21 cellular contexts compared by ENCODE assay signal in the genomic region with DNA sequence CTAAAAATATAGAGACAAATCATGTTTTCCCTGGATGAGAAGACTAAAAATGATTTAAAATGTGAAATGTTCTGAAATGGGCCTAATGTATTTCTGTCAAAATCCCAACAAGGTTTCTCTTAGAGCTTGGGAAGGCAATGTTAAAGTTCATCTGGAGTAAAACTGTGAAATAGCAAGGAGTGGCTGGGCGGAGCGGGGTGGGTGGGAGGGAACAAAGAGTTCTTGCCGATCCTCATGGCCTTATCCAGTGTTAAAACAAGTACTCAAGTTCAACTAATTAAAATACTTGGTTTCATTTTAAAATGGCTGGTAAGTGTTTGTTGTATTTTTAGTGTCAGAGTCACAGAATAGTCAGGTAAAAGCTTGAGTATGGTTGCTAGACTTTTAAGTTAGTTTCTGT.
"Had no signal": no experiment of that assay in that cellular context is flagged by ENCODE, and none has a peak within 500 bp of the region (broad histone marks: within the 10 kb centered on the region; RNA-seq: fewer than 3 reads in every experiment).

No MANE protein-coding gene starts in this region.

- H3K27ac ChIP-seq: neural progenitor cell, stomach had no signal

- H3K4me3 Mint-ChIP-seq: activated CD4-positive, alpha-beta memory T cell treated with anti-CD3 and anti-CD28 coated beads, Interleukin-2, amount 10 ng/mL, durations not matched to agents 7 days and 5 days; activated CD8-positive, alpha-beta memory T cell treated with anti-CD3 and anti-CD28 coated beads, Interleukin-2, amount 10 ng/mL, durations not matched to agents 7 days and 5 days; activated naive CD8-positive, alpha-beta T cell treated with anti-CD3 and anti-CD28 coated beads for 36 hours; activated T-helper 17 cell treated with anti-CD3 and anti-CD28 coated beads, Interleukin-2, amount 50 U/mL, for 72 hours; mesothelial cell of epicardium; neural progenitor cell; stimulated activated effector memory CD8-positive, alpha-beta T cell treated with anti-CD3 and anti-CD28 coated beads, Interleukin-12 subunit alpha, Interleukin-12 subunit beta, amount 100 ng/mL, for 72 hours had no signal

- ATAC-seq: activated CD8-positive, alpha-beta memory T cell treated with anti-CD3 and anti-CD28 coated beads, Interleukin-2, amount 10 ng/mL, durations not matched to agents 7 days and 5 days; activated T-helper 17 cell treated with anti-CD3 and anti-CD28 coated beads, Interleukin-2, amount 50 U/mL, for 72 hours; esophagus mucosa; left cardiac atrium; stimulated activated effector memory CD8-positive, alpha-beta T cell treated with anti-CD3 and anti-CD28 coated beads, Interleukin-12 subunit alpha, Interleukin-12 subunit beta, amount 100 ng/mL, for 72 hours had no signal

- H3K27ac Mint-ChIP-seq: activated CD4-positive, alpha-beta memory T cell treated with anti-CD3 and anti-CD28 coated beads, Interleukin-2, amount 10 ng/mL, durations not matched to agents 7 days and 5 days; activated CD8-positive, alpha-beta memory T cell treated with anti-CD3 and anti-CD28 coated beads, Interleukin-2, amount 10 ng/mL, durations not matched to agents 7 days and 5 days; activated naive CD8-positive, alpha-beta T cell treated with anti-CD3 and anti-CD28 coated beads for 36 hours; activated T-helper 17 cell treated with anti-CD3 and anti-CD28 coated beads, Interleukin-2, amount 50 U/mL, for 72 hours; mesothelial cell of epicardium; neural progenitor cell; progenitor cell of endocrine pancreas; stimulated activated effector memory CD8-positive, alpha-beta T cell treated with anti-CD3 and anti-CD28 coated beads, Interleukin-12 subunit alpha, Interleukin-12 subunit beta, amount 100 ng/mL, for 72 hours had no signal

- H3K9me3 Mint-ChIP-seq: activated CD4-positive, alpha-beta memory T cell treated with anti-CD3 and anti-CD28 coated beads, Interleukin-2, amount 10 ng/mL, durations not matched to agents 7 days and 5 days; mesothelial cell of epicardium; neural progenitor cell; stimulated activated effector memory CD8-positive, alpha-beta T cell treated with anti-CD3 and anti-CD28 coated beads, Interleukin-12 subunit alpha, Interleukin-12 subunit beta, amount 100 ng/mL, for 72 hours had no signal

- H3K36me3 ChIP-seq: neural progenitor cell had no signal

- H3K4me3 ChIP-seq: lung, neural progenitor cell, stomach had no signal

- H3K4me1 Mint-ChIP-seq: mesothelial cell of epicardium had no signal

- H3K9me3 ChIP-seq: stomach had no signal

- H3K27me3 Mint-ChIP-seq: activated CD4-positive, alpha-beta memory T cell treated with anti-CD3 and anti-CD28 coated beads, Interleukin-2, amount 10 ng/mL, durations not matched to agents 7 days and 5 days; activated CD8-positive, alpha-beta memory T cell treated with anti-CD3 and anti-CD28 coated beads, Interleukin-2, amount 10 ng/mL, durations not matched to agents 7 days and 5 days; activated naive CD8-positive, alpha-beta T cell treated with anti-CD3 and anti-CD28 coated beads for 36 hours; activated T-helper 17 cell treated with anti-CD3 and anti-CD28 coated beads, Interleukin-2, amount 50 U/mL, for 72 hours; progenitor cell of endocrine pancreas had no signal

- H3K36me3 Mint-ChIP-seq: stimulated activated effector memory CD8-positive, alpha-beta T cell treated with anti-CD3 and anti-CD28 coated beads, Interleukin-12 subunit alpha, Interleukin-12 subunit beta, amount 100 ng/mL, for 72 hours had no signal

- H3K27me3 ChIP-seq: neural progenitor cell, stomach had no signal

- DNase-seq: activated CD4-positive, alpha-beta memory T cell treated with anti-CD3 and anti-CD28 coated beads, Interleukin-2, amount 10 ng/mL, durations not matched to agents 7 days and 5 days; activated CD4-positive, alpha-beta T cell treated with anti-CD3 and anti-CD28 coated beads for 48 hours; activated CD4-positive, CD25-positive, alpha-beta regulatory T cell; activated CD8-positive, alpha-beta memory T cell treated with anti-CD3 and anti-CD28 coated beads, Interleukin-2, amount 10 ng/mL, durations not matched to agents 7 days and 5 days; activated naive CD4-positive, alpha-beta T cell; activated naive CD8-positive, alpha-beta T cell treated with anti-CD3 and anti-CD28 coated beads for 36 hours; amniotic stem cell; effector CD8-positive, alpha-beta T cell; hippocampal formation; left cardiac atrium; stimulated activated CD4-positive, alpha-beta T cell treated with anti-CD3 and anti-CD28 coated beads, Interleukin-4, amount 100 ng/mL, for 24 hours; stomach; T-helper 1 cell; T1000 had no signal
